In genomic region chrX:134806707-134807038, GRCh38 we compare ENCODE assay signal across 9 cellular contexts. TPM values are rescaled to one million over a fixed set of nuclear protein-coding genes. Genes with fewer than 3 reads are reported as not detected.
A peak's percentile ranks its signal among the peaks of the same experiment; 100 is the strongest.
DNase-seq lines count a peak whose midpoint lies in the region; ATAC-seq, FAIRE-seq and TF ChIP-seq lines count a peak whose summit lies in the region.
"Had no signal": no experiment of that assay in that cellular context is flagged by ENCODE, and none has a peak within 500 bp of the region (broad histone marks: within the 10 kb centered on the region; RNA-seq: fewer than 3 reads in every experiment).

No MANE protein-coding gene starts in this region.

- no peaks in the 10 kb centered on the region for H3K9me1 ChIP-seq in keratinocyte (ENCODE audit: control insufficient read depth, extremely low read depth, insufficient read depth, low read length)

- H2AFZ ChIP-seq in SK-N-SH (ENCODE audit: low read depth) (peak overlapping the region; percentile 98), keratinocyte (ENCODE audit: control insufficient read depth, low read length) (peak overlapping the region; percentile 75)

- no peaks in the 10 kb centered on the region for H3K36me3 Mint-ChIP-seq in activated naive CD8-positive, alpha-beta T cell

- CTCF ChIA-PET in SK-N-SH (lab: Yijun Ruan, JAX), result interaction anchor here (0.8 kb wide), 1 partner anchor 38 kb away, joined by 3 read pairs; no protein-coding TSS in a partner anchor

- H4K20me1 ChIP-seq in SK-N-SH (ENCODE audit: insufficient read depth), result no peaks in the 10 kb centered on the region
- H4K20me1 ChIP-seq in keratinocyte (ENCODE audit: control insufficient read depth, extremely low read depth, insufficient read depth, low read length), result no peaks in the 10 kb centered on the region

- no peaks in the 10 kb centered on the region for H3K9me3 Mint-ChIP-seq in activated naive CD8-positive, alpha-beta T cell (ENCODE audit: low read depth)

- peaks cover 27% of the 10 kb centered on the region for H3K4me1 Mint-ChIP-seq in activated naive CD8-positive, alpha-beta T cell (ENCODE audit: low read depth)

- DNase-seq in SK-N-SH (no peak), keratinocyte (ENCODE audit: low read depth, low spot score) (no peak), superior temporal gyrus (ENCODE audit: extremely low spot score) (peak; percentile 7), iPS-NIHi11 (ENCODE audit: low spot score) (no peak), NOMO-1 (lab: John Stamatoyannopoulos, UW; ENCODE audit: unreplicated experiment in 2 of 2) (no peak)

- peaks cover 0 to 6% of the 10 kb centered on the region in 2 experiments for H3K36me3 ChIP-seq in SK-N-SH (replicated peaks in 1 of 2; ENCODE audit: control insufficient read depth in 1 of 2, insufficient read depth in 2 of 2, low read length in 1 of 2)
- no peaks in the 10 kb centered on the region for H3K36me3 ChIP-seq in keratinocyte (ENCODE audit: control insufficient read depth in 2 of 2, extremely low read depth in 1 of 2, insufficient read depth in 2 of 2, low read length in 2 of 2)

- dilution Hi-C loops in keratinocyte (cut with MboI; ENCODE audit: extremely low pct_ligation_motif_present, low sequenced_read_pairs), result no loop called here

- no peak for TF ChIP-seq EP300 in SK-N-SH (IDR thresholded peaks at IDR 0.05; ENCODE audit: borderline replicate concordance in 1 of 2, low read depth in 1 of 2, low read length in 1 of 2)

- FAIRE-seq in keratinocyte (lab: Jason Lieb, UNC), result no peak
- FAIRE-seq: A204.1 had no signal

- POLR2A ChIA-PET in SK-N-SH (lab: Yijun Ruan, JAX), result interaction anchor here (0.7 kb wide), 1 partner anchor 92 kb away, joined by 3 read pairs; no protein-coding TSS in a partner anchor

- peak overlapping the region; percentile 66 to 69; a peak in 3 of 4 replicates for H3K27ac ChIP-seq in SK-N-SH (ENCODE audit: low read depth in 2 of 2, low read length in 1 of 2)
- peak overlapping the region; percentile 61 for H3K27ac ChIP-seq in keratinocyte (ENCODE audit: control insufficient read depth, insufficient read depth, low read length)

- H3K4me2 ChIP-seq in SK-N-SH (peak overlapping the region; percentile 81), keratinocyte (ENCODE audit: control insufficient read depth, extremely low read depth, insufficient read depth, low read depth, low read length) (peak overlapping the region; percentile 77)

- no peak; the same call in 1 of the 3 replicates for ATAC-seq in SK-N-SH treated with all-trans-retinoic acid at 6 μM for 48 hours
- ATAC-seq in GM18867 (IDR thresholded peaks at IDR 0.05; ENCODE audit: unreplicated experiment), result no peak

- H3K9me2 ChIP-seq in SK-N-SH, result no peaks in the 10 kb centered on the region

- H3K9me3 ChIP-seq in SK-N-SH, result no peaks in the 10 kb centered on the region
- no peaks in the 10 kb centered on the region for H3K9me3 ChIP-seq in keratinocyte (ENCODE audit: control insufficient read depth, low read depth, low read length)

- H3K4me3 ChIP-seq in SK-N-SH (ENCODE audit: low read depth in 2 of 2, low read length in 1 of 2), result peak overlapping the region; percentile 85 to 90
- H3K4me3 ChIP-seq in keratinocyte (ENCODE audit: control insufficient read depth in 2 of 3, extremely low read depth in 1 of 3, insufficient read depth in 2 of 3, low read depth in 1 of 3, low read length in 3 of 3), result peak overlapping the region in 2 of 3 experiments; percentile 79 to 87

- WGBS in SK-N-SH (ENCODE audit: low lambda C conversion rate), result 2% methylated on average over 2 of the region's 2 CpGs

- peak overlapping the region; percentile 96 for H3K4me3 Mint-ChIP-seq in activated naive CD8-positive, alpha-beta T cell

- H3K9ac ChIP-seq in SK-N-SH, result peak overlapping the region; percentile 64; the same call in 1 of the 2 replicates
- H3K9ac ChIP-seq in keratinocyte (ENCODE audit: control insufficient read depth, extremely low read depth, insufficient read depth, low read length), result peak overlapping the region; percentile 72

- peak overlapping the region; percentile 98 for H3K27ac Mint-ChIP-seq in activated naive CD8-positive, alpha-beta T cell

- no peak for TF ChIP-seq RAD21 in SK-N-SH (IDR thresholded peaks at IDR 0.05; ENCODE audit: low read length)

- no peaks in the 10 kb centered on the region for H3K27me3 Mint-ChIP-seq in activated naive CD8-positive, alpha-beta T cell

- no peak for TF ChIP-seq CTCF in SK-N-SH (IDR thresholded peaks at IDR 0.05)
- no peak for TF ChIP-seq CTCF in keratinocyte (optimal IDR thresholded peaks at IDR 0.05 in 1 of 3, IDR thresholded peaks at IDR 0.05 in 1 of 3, conservative IDR thresholded peaks at IDR 0.05 in 1 of 3; ENCODE audit: extremely low read depth in 1 of 3, insufficient read depth in 2 of 3, low read length in 3 of 3)

- H3K4me1 ChIP-seq in SK-N-SH (ENCODE audit: control insufficient read depth in 1 of 2, insufficient read depth in 2 of 2, low read depth in 1 of 2, low read length in 1 of 2) (peaks cover 3 to 5% of the 10 kb centered on the region in 2 experiments; a peak in 1 of 4 replicates), keratinocyte (ENCODE audit: control insufficient read depth, extremely low read depth, insufficient read depth, low read length) (no peaks in the 10 kb centered on the region)

- H3F3A ChIP-seq in SK-N-SH (replicated peaks; ENCODE audit: insufficient read depth), result peaks cover 14% of the 10 kb centered on the region

- H3K79me2 ChIP-seq in SK-N-SH (ENCODE audit: insufficient read depth), result no peaks in the 10 kb centered on the region
- H3K79me2 ChIP-seq in keratinocyte (ENCODE audit: control insufficient read depth, insufficient read depth, low read length), result no peaks in the 10 kb centered on the region

- no peaks in the 10 kb centered on the region for H3K27me3 ChIP-seq in SK-N-SH (ENCODE audit: insufficient read depth)
- no peaks in the 10 kb centered on the region for H3K27me3 ChIP-seq in keratinocyte (ENCODE audit: control insufficient read depth, extremely low read depth, insufficient read depth, low read length)

TF ChIP-seq in SK-N-SH, 30 proteins besides CTCF, POLR2A, EP300 and RAD21:
- TF ChIP-seq MAX (IDR thresholded peaks at IDR 0.05; ENCODE audit: low read depth), result no peak
- TF ChIP-seq PBX3 (IDR thresholded peaks at IDR 0.05), result no peak

TF ChIP-seq in SK-N-SH treated with all-trans-retinoic acid at 6 μM for 48 hours, 23 proteins besides CTCF, POLR2A, EP300 and RAD21 (continues in another document):
- TF ChIP-seq ZFP3 (CRISPR knock-in tag; IDR thresholded peaks at IDR 0.05) (no peak), BACH2 (CRISPR knock-in tag; IDR thresholded peaks at IDR 0.05; ENCODE audit: borderline replicate concordance) (no peak), CREB5 (CRISPR knock-in tag; IDR thresholded peaks at IDR 0.05; ENCODE audit: low read depth) (no peak), SNAI2 (CRISPR knock-in tag; IDR thresholded peaks at IDR 0.05) (no peak), POU6F1 (CRISPR knock-in tag; IDR thresholded peaks at IDR 0.05; ENCODE audit: borderline replicate concordance, low read depth) (no peak), PATZ1 (CRISPR knock-in tag; IDR thresholded peaks at IDR 0.05; ENCODE audit: borderline replicate concordance) (no peak), GLIS3 (CRISPR knock-in tag; IDR thresholded peaks at IDR 0.05) (no peak)

RNA-seq across cellular contexts. Expression of gene PABIR2, which starts 9.7 kb away (rescaled TPM):
- 43.6 and 54.5 TPM in 2 replicates for polyA plus RNA-seq in SK-N-SH (2012; rRNA removed)
- polyA plus RNA-seq in SK-N-SH (2012; cell fraction: cytosol; rRNA removed), result 47.4 and 52.7 TPM in 2 replicates
- 60.7 and 148 TPM in 2 replicates for polyA plus RNA-seq in SK-N-SH (2012; cell fraction: nucleus; rRNA removed)
- 16.4 to 24.1 TPM (median 18.4 TPM) in 3 replicates for polyA plus RNA-seq in keratinocyte
- polyA plus RNA-seq in keratinocyte (2011; ENCODE audit: low read depth), result 11.7 TPM
- 11.5 and 19.0 TPM in 2 replicates for polyA plus RNA-seq in keratinocyte (2011; cell fraction: cytosol; rRNA removed)
- 52.6 and 55.0 TPM in 2 replicates for polyA plus RNA-seq in keratinocyte (2011; cell fraction: nucleus; rRNA removed)
- polyA plus RNA-seq in keratinocyte (2012; ENCODE audit: low replicate concordance), result 12.5 and 13.1 TPM in 2 replicates
- polyA minus RNA-seq in keratinocyte, result 9.9 to 21.4 TPM (median 18.7 TPM) in 3 replicates
- 10.9 TPM for polyA minus RNA-seq in keratinocyte (2011; cell fraction: cytosol; rRNA and poly(A)+ RNA removed)
- 4.5 and 14.2 TPM in 2 replicates for polyA minus RNA-seq in keratinocyte (2011; cell fraction: nucleus; rRNA and poly(A)+ RNA removed)
